Comparison of ENCODE assay signal across 1 cellular context in genomic region chr6:11822346-11822745, GRCh38.
TF ChIP-seq lines count a peak whose summit lies in the region.

No MANE protein-coding gene starts in this region.

TF ChIP-seq in K562, 482 proteins besides CTCF, POLR2A, EP300 and RAD21 (continued from another document):
- no peak for TF ChIP-seq E2F1 (CRISPR knock-in tag; IDR thresholded peaks at IDR 0.05)
